22 cellular contexts compared by ENCODE assay signal in genomic region chr1:218872026-218872425, GRCh38.
"Had no signal": no experiment of that assay in that cellular context is flagged by ENCODE, and none has a peak within 500 bp of the region (broad histone marks: within the 10 kb centered on the region; RNA-seq: fewer than 3 reads in every experiment).

No MANE protein-coding gene starts in this region.

- DNase-seq: activated CD4-positive, alpha-beta memory T cell treated with anti-CD3 and anti-CD28 coated beads for 36 hours; activated CD4-positive, alpha-beta T cell treated with anti-CD3 and anti-CD28 coated beads, Interleukin-2, amount 10 ng/mL, durations not matched to agents 7 days and 5 days; activated CD4-positive, CD25-positive, alpha-beta regulatory T cell; activated CD8-positive, alpha-beta memory T cell treated with anti-CD3 and anti-CD28 coated beads for 24 hours; activated gamma-delta T cell treated with Interleukin-2 at 50 U/mL for 16 hours; activated naive CD4-positive, alpha-beta T cell treated with anti-CD3 and anti-CD28 coated beads, Interleukin-2, amount 10 ng/mL, durations not matched to agents 7 days and 5 days; activated naive CD8-positive, alpha-beta T cell treated with anti-CD3 and anti-CD28 coated beads for 36 hours; activated T-cell treated with anti-CD3 and anti-CD28 coated beads for 4 hours; activated T-cell treated with anti-CD3 and anti-CD28 coated beads, Interleukin-2, amount 50 U/mL, for 48 hours; brain microvascular endothelial cell; NCI-H1105 treated with DMSO at 0.1 percent for 48 hours; NCI-H1436 treated with DMSO at 0.1 percent for 48 hours; NCI-H187; NCI-H2081; NCI-H2171 treated with DMSO at 0.1 percent for 48 hours; NCI-H345; NCI-H510A; NCI-H526 treated with DMSO at 0.1 percent for 48 hours; SIG-M5; T-helper 2 cell; T1000 had no signal

- H3K4me3 ChIP-seq: cardiac muscle cell had no signal

- H3K27ac ChIP-seq: brain microvascular endothelial cell, cardiac muscle cell had no signal

- H3K27me3 ChIP-seq: brain microvascular endothelial cell, cardiac muscle cell had no signal

- H3K36me3 ChIP-seq: brain microvascular endothelial cell, cardiac muscle cell had no signal
